ENCODE assay signal across 1 cellular context in genomic region chr7:79453558-79454324, GRCh38.
A peak's percentile ranks its signal among the peaks of the same experiment; 100 is the strongest.
TF ChIP-seq lines count a peak whose summit lies in the region.

TSS of gene MAGI2 (minus strand) at chr7:79453667. CDS start at chr7:79453320, 347 bp downstream.

TF ChIP-seq in HepG2, 621 proteins besides CTCF, POLR2A, EP300 and RAD21 (continued from another document and continues in another):
- TF ChIP-seq PRDM15 (CRISPR knock-in tag; IDR thresholded peaks at IDR 0.05) = no peak
- TF ChIP-seq MEIS2 (CRISPR knock-in tag; IDR thresholded peaks at IDR 0.05) = 0 out of 2 replicates have a peak, but pooled peaks have one; percentile 44
- TF ChIP-seq DZIP1 (CRISPR knock-in tag; IDR thresholded peaks at IDR 0.05) = 0 out of 2 replicates have a peak, but pooled peaks have one; percentile 34
- TF ChIP-seq ZNF292 (CRISPR knock-in tag; IDR thresholded peaks at IDR 0.05; ENCODE audit: borderline replicate concordance, low read depth) = peak; percentile 65; the same call in 1 of the 2 replicates
- no peak for TF ChIP-seq DNMT3B (CRISPR knock-in tag; conservative IDR thresholded peaks at IDR 0.05)
- no peak for TF ChIP-seq SP5 (CRISPR knock-in tag; IDR thresholded peaks at IDR 0.05; ENCODE audit: borderline replicate concordance, low read depth)
- peak; percentile 69; the same call in 1 of the 2 replicates for TF ChIP-seq ARID2 (CRISPR knock-in tag; IDR thresholded peaks at IDR 0.05; ENCODE audit: borderline replicate concordance)
- no peak for TF ChIP-seq ZNF124 (CRISPR knock-in tag; IDR thresholded peaks at IDR 0.05)
- TF ChIP-seq ZNF260 (CRISPR knock-in tag; IDR thresholded peaks at IDR 0.05; ENCODE audit: borderline replicate concordance, low read depth) = no peak
- TF ChIP-seq BORCS8-MEF2B (CRISPR knock-in tag; IDR thresholded peaks at IDR 0.05) = peak; percentile 62
- TF ChIP-seq JUNB (CRISPR knock-in tag; IDR thresholded peaks at IDR 0.05; ENCODE audit: borderline replicate concordance) = 0 out of 2 replicates have a peak, but pooled peaks have one; percentile 12
- 0 out of 2 replicates have a peak, but pooled peaks have one; percentile 44 for TF ChIP-seq ZNF34 (CRISPR knock-in tag; IDR thresholded peaks at IDR 0.05; ENCODE audit: borderline replicate concordance)
- no peak for TF ChIP-seq ZNF468 (CRISPR knock-in tag; IDR thresholded peaks at IDR 0.05)
- peak; percentile 60; the same call in 1 of the 2 replicates for TF ChIP-seq KLF12 (CRISPR knock-in tag; IDR thresholded peaks at IDR 0.05; ENCODE audit: borderline replicate concordance)
- no peak for TF ChIP-seq ZNF576 (CRISPR knock-in tag; IDR thresholded peaks at IDR 0.05)
- no peak for TF ChIP-seq ZNF180 (CRISPR knock-in tag; IDR thresholded peaks at IDR 0.05; ENCODE audit: borderline replicate concordance, low read depth)
- TF ChIP-seq ZBTB40 (IDR thresholded peaks at IDR 0.05) = no peak
- TF ChIP-seq ZBTB40 (CRISPR knock-in tag; IDR thresholded peaks at IDR 0.05) = peak; percentile 83
- TF ChIP-seq ZNF235 (CRISPR knock-in tag; IDR thresholded peaks at IDR 0.05; ENCODE audit: borderline replicate concordance) = 0 out of 2 replicates have a peak, but pooled peaks have one; percentile 62
- no peak for TF ChIP-seq FOXK1 (CRISPR knock-in tag; IDR thresholded peaks at IDR 0.05; ENCODE audit: borderline replicate concordance, low read depth)
- no peak for TF ChIP-seq ZNF3 (CRISPR knock-in tag; IDR thresholded peaks at IDR 0.05)
- TF ChIP-seq SATB2 (CRISPR knock-in tag; IDR thresholded peaks at IDR 0.05) = no peak
- TF ChIP-seq ZNF569 (CRISPR knock-in tag; IDR thresholded peaks at IDR 0.05; ENCODE audit: borderline replicate concordance) = no peak
- TF ChIP-seq MLLT10 (CRISPR knock-in tag; IDR thresholded peaks at IDR 0.05) = no peak
- no peak for TF ChIP-seq ZNF549 (CRISPR knock-in tag; IDR thresholded peaks at IDR 0.05)
- TF ChIP-seq SIN3B (IDR thresholded peaks at IDR 0.05; ENCODE audit: low read length) = no peak
- no peak for TF ChIP-seq HOXA5 (CRISPR knock-in tag; IDR thresholded peaks at IDR 0.05)
- TF ChIP-seq ZNF354B (CRISPR knock-in tag; IDR thresholded peaks at IDR 0.05) = no peak
- no peak for TF ChIP-seq HDAC2 (CRISPR knock-in tag; IDR thresholded peaks at IDR 0.05)
- TF ChIP-seq ZNF276 (CRISPR knock-in tag; IDR thresholded peaks at IDR 0.05; ENCODE audit: low read depth) = no peak
- no peak for TF ChIP-seq WIZ (CRISPR knock-in tag; IDR thresholded peaks at IDR 0.05)
- no peak for TF ChIP-seq ZNF720 (CRISPR knock-in tag; IDR thresholded peaks at IDR 0.05)
- TF ChIP-seq ZNF597 (CRISPR knock-in tag; IDR thresholded peaks at IDR 0.05) = no peak
- TF ChIP-seq ZNF780A (CRISPR knock-in tag; IDR thresholded peaks at IDR 0.05) = no peak
- TF ChIP-seq CSRNP2 (CRISPR knock-in tag; conservative IDR thresholded peaks at IDR 0.05; ENCODE audit: low read depth) = no peak
- TF ChIP-seq ZNF17 (CRISPR knock-in tag; IDR thresholded peaks at IDR 0.05) = no peak
- no peak for TF ChIP-seq SNAPC2 (CRISPR knock-in tag; IDR thresholded peaks at IDR 0.05)
- no peak for TF ChIP-seq ADNP (CRISPR knock-in tag; IDR thresholded peaks at IDR 0.05)
- TF ChIP-seq ZNF83 (CRISPR knock-in tag; IDR thresholded peaks at IDR 0.05; ENCODE audit: borderline replicate concordance) = no peak
- TF ChIP-seq HNRNPUL1 (IDR thresholded peaks at IDR 0.05; ENCODE audit: low read depth, low read length) = no peak
- no peak for TF ChIP-seq REL (CRISPR knock-in tag; conservative IDR thresholded peaks at IDR 0.05)
- no peak for TF ChIP-seq CBFB (CRISPR knock-in tag; IDR thresholded peaks at IDR 0.05)
- peak; percentile 27; the same call in 1 of the 2 replicates for TF ChIP-seq ARNTL (CRISPR knock-in tag; IDR thresholded peaks at IDR 0.05)
- no peak for TF ChIP-seq ZNF20 (CRISPR knock-in tag; IDR thresholded peaks at IDR 0.05)
- 0 out of 2 replicates have a peak, but pooled peaks have one; percentile 8 for TF ChIP-seq TGIF2 (CRISPR knock-in tag; IDR thresholded peaks at IDR 0.05)
- peak; percentile 76; the same call in 1 of the 2 replicates for TF ChIP-seq ZNF772 (CRISPR knock-in tag; IDR thresholded peaks at IDR 0.05)
- no peak for TF ChIP-seq RFX3 (CRISPR knock-in tag; IDR thresholded peaks at IDR 0.05)
- no peak for TF ChIP-seq ZZZ3 (CRISPR knock-in tag; IDR thresholded peaks at IDR 0.05; ENCODE audit: borderline replicate concordance)
